Comparison of ENCODE assay signal across 13 cellular contexts in genomic region chr9:112355305-112355953, GRCh38. TPM values are rescaled to one million over a fixed set of nuclear protein-coding genes. Genes with fewer than 3 reads are reported as not detected.
DNase-seq lines count a peak whose midpoint lies in the region; ATAC-seq and TF ChIP-seq lines count a peak whose summit lies in the region.
"Had no signal": no experiment of that assay in that cellular context is flagged by ENCODE, and none has a peak within 500 bp of the region (broad histone marks: within the 10 kb centered on the region; RNA-seq: fewer than 3 reads in every experiment).

No MANE protein-coding gene starts in this region.

- H3K36me3 Mint-ChIP-seq in CD4-positive, alpha-beta T cell (ENCODE audit: low read depth): no peaks in the 10 kb centered on the region
- H3K36me3 Mint-ChIP-seq in WTC11: no peaks in the 10 kb centered on the region

- H3K4me1 Mint-ChIP-seq in CD4-positive, alpha-beta T cell (ENCODE audit: low read depth): peaks cover 10% of the 10 kb centered on the region
- H3K4me1 Mint-ChIP-seq in WTC11: peaks cover 22% of the 10 kb centered on the region

- DNase-seq in CD4-positive, alpha-beta T cell: no peak
- DNase-seq in GM06990 (ENCODE audit: extremely low read depth, insufficient read length): peak; percentile 39
- no peak for DNase-seq in WTC11 (ENCODE audit: low spot score)
- peak in 1 of 2 donors; percentile 40 for DNase-seq in left lung
- no peak for DNase-seq in dedifferentiated amniotic fluid mesenchymal stem cell (ENCODE audit: extremely low spot score)
- DNase-seq in ureter (ENCODE audit: low spot score): no peak
- DNase-seq in gastrocnemius medialis: no peak
- DNase-seq: activated CD4-positive, alpha-beta T cell treated with anti-CD3 and anti-CD28 coated beads for 48 hours; central memory CD4-positive, alpha-beta T cell; NCI-H2081; Peyer's patch; trophoblast cell had no signal

- POLR2A ChIA-PET in CD4-positive, alpha-beta T cell (lab: Charles Lee): interaction anchor here (0.7 to 1.6 kb wide), 2 partner anchors 24 to 245 kb away, joined by 3 to 4 read pairs; partner anchors contain the start of gene HSDL2
- POLR2A ChIA-PET in WTC11 (lab: Charles Lee): no interaction called here

- intact Hi-C loops in CD4-positive, alpha-beta T cell (cut with DNase I, micrococcal nuclease): no loop called here
- intact Hi-C loops in left lung (cut with DNase I): loop anchor here in 1 of 2 donors (10.0 kb wide), 1 partner anchor 261 kb away; no protein-coding TSS in a partner anchor
- intact Hi-C loops in gastrocnemius medialis (cut with DNase I; ENCODE audit: low total_unique reads): no loop called here

- no peak for TF ChIP-seq POLR2A in gastrocnemius medialis (IDR thresholded peaks at IDR 0.05)

- H3K9me3 Mint-ChIP-seq in CD4-positive, alpha-beta T cell: no peaks in the 10 kb centered on the region
- H3K9me3 Mint-ChIP-seq in WTC11: peaks cover 3% of the 10 kb centered on the region; the same call in 1 of the 2 replicates

- H3K27ac Mint-ChIP-seq in CD4-positive, alpha-beta T cell: peak overlapping the region; percentile 10
- peak overlapping the region; percentile 74; the same call in 1 of the 2 replicates for H3K27ac Mint-ChIP-seq in WTC11

- H3K4me1 ChIP-seq in left lung: no peaks in the 10 kb centered on the region
- H3K4me1 ChIP-seq in gastrocnemius medialis: no peaks in the 10 kb centered on the region
- H3K4me1 ChIP-seq: BLaER1 treated with 17β-estradiol and CSF1 and Interleukin-3, amounts not matched to agents 10 nM and 100 nM; Peyer's patch had no signal

- H3K4me3 Mint-ChIP-seq in CD4-positive, alpha-beta T cell: no peak overlapping the region
- no peak overlapping the region for H3K4me3 Mint-ChIP-seq in WTC11

- no peaks in the 10 kb centered on the region for H3K9me3 ChIP-seq in CD4-positive, alpha-beta T cell (ENCODE audit: control insufficient read depth, low read length)
- H3K9me3 ChIP-seq in left lung: no peaks in the 10 kb centered on the region
- H3K9me3 ChIP-seq in gastrocnemius medialis: no peaks in the 10 kb centered on the region
- H3K9me3 ChIP-seq: BLaER1 treated with 17β-estradiol and CSF1 and Interleukin-3, amounts not matched to agents 10 nM and 100 nM; Peyer's patch had no signal

- no peaks in the 10 kb centered on the region for H3K27me3 Mint-ChIP-seq in CD4-positive, alpha-beta T cell
- no peaks in the 10 kb centered on the region for H3K27me3 Mint-ChIP-seq in WTC11 (ENCODE audit: low read depth)

- H3K4me3 ChIP-seq in GM06990 (replicated peaks; ENCODE audit: low read depth, low read length) (no peak overlapping the region), left lung (no peak overlapping the region), gastrocnemius medialis (no peak overlapping the region)
- H3K4me3 ChIP-seq: BLaER1 treated with 17β-estradiol and CSF1 and Interleukin-3, amounts not matched to agents 10 nM and 100 nM; Peyer's patch had no signal

- TF ChIP-seq CTCF in CD4-positive, alpha-beta T cell (IDR thresholded peaks at IDR 0.05): no peak
- TF ChIP-seq CTCF in GM06990 (IDR thresholded peaks at IDR 0.05; ENCODE audit: insufficient read depth, low read length, poor library complexity, severe bottlenecking): no peak
- TF ChIP-seq CTCF in WTC11 (IDR thresholded peaks at IDR 0.05): no peak
- TF ChIP-seq CTCF in left lung (IDR thresholded peaks at IDR 0.05): no peak
- TF ChIP-seq CTCF in gastrocnemius medialis (IDR thresholded peaks at IDR 0.05 in 4 of 5, conservative IDR thresholded peaks at IDR 0.05 in 1 of 5): no peak

- peak; percentile 51 for ATAC-seq in CD4-positive, alpha-beta T cell (ENCODE audit: poor library complexity)
- no peak for ATAC-seq in WTC11
- ATAC-seq in left lung: peak; percentile 76
- ATAC-seq in gastrocnemius medialis: no peak

- H3K36me3 ChIP-seq in GM06990 (ENCODE audit: control insufficient read depth, insufficient read depth, low read length): no peaks in the 10 kb centered on the region
- H3K36me3 ChIP-seq in left lung: no peaks in the 10 kb centered on the region
- no peaks in the 10 kb centered on the region for H3K36me3 ChIP-seq in gastrocnemius medialis
- H3K36me3 ChIP-seq: BLaER1 treated with 17β-estradiol and CSF1 and Interleukin-3, amounts not matched to agents 10 nM and 100 nM; Peyer's patch had no signal

- H3K27ac ChIP-seq in CD4-positive, alpha-beta T cell (ENCODE audit: low read depth, low read length): no peak overlapping the region
- peak overlapping the region in 1 of 2 donors; percentile 11 for H3K27ac ChIP-seq in left lung
- no peak overlapping the region for H3K27ac ChIP-seq in gastrocnemius medialis
- H3K27ac ChIP-seq: BLaER1 treated with 17β-estradiol and CSF1 and Interleukin-3, amounts not matched to agents 10 nM and 100 nM; Peyer's patch had no signal

- CTCF ChIA-PET in CD4-positive, alpha-beta T cell (lab: Charles Lee): interaction anchor here (1.3 to 1.4 kb wide), 2 partner anchors 10 to 243 kb away, joined by 3 read pairs; no protein-coding TSS in a partner anchor
- CTCF ChIA-PET in WTC11 (lab: Charles Lee): interaction anchor here (1.6 kb wide), 1 partner anchor 242 kb away, joined by 5 read pairs; no protein-coding TSS in a partner anchor

- in situ Hi-C loops in gastrocnemius medialis (cut with MboI; ENCODE audit: low sequenced_read_pairs in 4 of 4): loop anchor here (10.0 to 25.0 kb wide), 3 partner anchors 261 to 593 kb away; partner anchors contain the start of gene UGCG (in 2 of the 4)

- H3K27me3 ChIP-seq in CD4-positive, alpha-beta T cell (ENCODE audit: control insufficient read depth, insufficient read depth, low read length): no peaks in the 10 kb centered on the region
- H3K27me3 ChIP-seq in GM06990 (replicated peaks; ENCODE audit: control insufficient read depth, insufficient read depth, low read length) (no peaks in the 10 kb centered on the region), left lung (no peaks in the 10 kb centered on the region), gastrocnemius medialis (no peaks in the 10 kb centered on the region)
- H3K27me3 ChIP-seq: BLaER1 treated with 17β-estradiol and CSF1 and Interleukin-3, amounts not matched to agents 10 nM and 100 nM; Peyer's patch had no signal

TF ChIP-seq in WTC11, 78 proteins besides CTCF, POLR2A, EP300 and RAD21 (continues in another document):
- TF ChIP-seq NFATC4 (CRISPR knock-in tag; IDR thresholded peaks at IDR 0.05) (no peak), NFYB (CRISPR knock-in tag; conservative IDR thresholded peaks at IDR 0.05; ENCODE audit: low read depth) (no peak), ZMAT4 (CRISPR knock-in tag; IDR thresholded peaks at IDR 0.05) (no peak), FOXJ3 (CRISPR knock-in tag; IDR thresholded peaks at IDR 0.05; ENCODE audit: borderline replicate concordance) (no peak), ESRRA (CRISPR knock-in tag; IDR thresholded peaks at IDR 0.05; ENCODE audit: borderline replicate concordance) (no peak), MYBL2 (CRISPR knock-in tag; IDR thresholded peaks at IDR 0.05) (no peak), SMAD3 (CRISPR knock-in tag; IDR thresholded peaks at IDR 0.05; ENCODE audit: borderline replicate concordance) (no peak), TEAD1 (CRISPR knock-in tag; IDR thresholded peaks at IDR 0.05) (no peak), ZNF512 (CRISPR knock-in tag; IDR thresholded peaks at IDR 0.05; ENCODE audit: borderline replicate concordance) (no peak), ZNF263 (CRISPR knock-in tag; IDR thresholded peaks at IDR 0.05; ENCODE audit: low read depth) (no peak)

RNA-seq across cellular contexts. Expression of gene PTBP3, which starts 22.0 kb away (rescaled TPM):
- total RNA-seq in CD4-positive, alpha-beta T cell: 100 to 1,000 TPM in 1 of 2 experiments, 10 to 100 TPM in 1; 100.0 to 110 TPM
- total RNA-seq in WTC11 (2021): 97.5 to 108 TPM (median 100 TPM) in 3 replicates
- 10 to 100 TPM; 70.9 to 97.0 TPM for total RNA-seq in left lung
- 136 TPM for total RNA-seq in ureter
- 10 to 100 TPM in 3 of 4 donors, 1 to 10 TPM in 1; 9.9 to 54.7 (median 18.7) TPM for total RNA-seq in gastrocnemius medialis

RNA-seq across cellular contexts. Expression of gene HSDL2, which starts 24.5 kb away (rescaled TPM):
- 1 to 10 TPM; 3.8 to 4.9 TPM for total RNA-seq in CD4-positive, alpha-beta T cell
- total RNA-seq in WTC11 (2021) (13.8 to 15.3 TPM (median 14.3 TPM) in 3 replicates), left lung (10 to 100 TPM; 40.3 to 52.8 TPM), ureter (61.4 TPM), gastrocnemius medialis (100 to 1,000 TPM in 1 of 4 donors, 10 to 100 TPM in 3; 68.9 to 106 (median 93.5) TPM)

Comparison
In these comparisons a context has a peak if more than half of its experiments do, and no peak if none do; other contexts are left out.
1. ATAC-seq: peak in CD4-positive, alpha-beta T cell (single experiment) and left lung (single experiment); none in WTC11 (single experiment) and gastrocnemius medialis (0 of 2).